9 cellular contexts compared by ENCODE assay signal in the genomic region with DNA sequence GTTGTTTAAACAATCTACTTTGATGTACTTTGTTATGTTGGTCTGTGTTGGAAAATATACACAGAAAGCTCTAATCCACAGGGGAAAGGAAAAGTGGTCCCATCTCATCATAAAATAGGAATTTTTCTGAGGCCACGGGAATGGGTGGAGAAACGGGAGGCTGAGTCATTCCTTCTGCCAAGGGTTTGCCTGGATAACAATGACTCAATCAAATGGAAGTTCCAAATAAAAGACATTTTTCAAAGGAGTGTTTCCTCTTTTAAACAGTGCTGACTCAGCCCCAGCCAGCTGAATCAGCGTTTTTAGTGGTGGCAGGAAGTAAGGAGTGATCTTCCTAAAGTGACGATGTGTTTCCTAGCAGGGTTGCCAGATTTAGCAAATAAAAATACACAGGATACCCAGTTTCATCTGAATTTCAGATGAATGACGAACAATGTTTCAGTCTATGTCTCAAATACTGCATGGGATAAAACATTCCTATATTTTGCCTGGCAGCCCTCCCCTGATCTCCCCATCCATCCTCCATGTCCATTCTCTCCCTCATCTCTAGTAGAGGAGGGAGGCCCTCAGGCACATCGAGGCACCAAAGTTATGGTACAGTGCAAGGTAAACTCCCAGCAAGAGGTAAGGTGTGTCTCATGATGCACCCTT.
DNase-seq lines count a peak whose midpoint lies in the region; FAIRE-seq and TF ChIP-seq lines count a peak whose summit lies in the region.
"Had no signal": no experiment of that assay in that cellular context is flagged by ENCODE, and none has a peak within 500 bp of the region (broad histone marks: within the 10 kb centered on the region; RNA-seq: fewer than 3 reads in every experiment).

No MANE protein-coding gene starts in this region.

- peak overlapping the region; percentile 58 for H3K4me2 ChIP-seq in astrocyte (ENCODE audit: low read length)

- peaks cover 1% of the 10 kb centered on the region for H3K36me3 Mint-ChIP-seq in astrocyte (ENCODE audit: low read depth, unreplicated experiment)

- no peaks in the 10 kb centered on the region for H4K20me1 ChIP-seq in astrocyte (ENCODE audit: insufficient read depth, low read length)

- H3K79me2 ChIP-seq in astrocyte (ENCODE audit: insufficient read depth, low read length): no peaks in the 10 kb centered on the region

- TF ChIP-seq EP300 in stomach (IDR thresholded peaks at IDR 0.05): no peak

- no peak for TF ChIP-seq CTCF in AG09319 (IDR thresholded peaks at IDR 0.05; ENCODE audit: low read depth, low read length)
- TF ChIP-seq CTCF in astrocyte (IDR thresholded peaks at IDR 0.05; ENCODE audit: insufficient read depth, low read depth, low read length): no peak
- no peak for TF ChIP-seq CTCF in stomach (IDR thresholded peaks at IDR 0.05)

- no peaks in the 10 kb centered on the region for H3K9me3 Mint-ChIP-seq in astrocyte (ENCODE audit: unreplicated experiment)

- intact Hi-C loops in stomach (cut with DNase I; ENCODE audit: low total_unique reads): no loop called here

- no peak for TF ChIP-seq POLR2A in stomach (IDR thresholded peaks at IDR 0.05)

- peak overlapping the region; percentile 57 for H3K9ac ChIP-seq in astrocyte (ENCODE audit: low read length)

- H3K27ac ChIP-seq in astrocyte (ENCODE audit: low read depth, low read length): peak overlapping the region; percentile 89
- peak overlapping the region in 3 of 5 donors; percentile 48 to 66 (median 51) for H3K27ac ChIP-seq in stomach
- H3K27ac ChIP-seq: cardiac muscle cell had no signal

- H3K4me3 Mint-ChIP-seq in astrocyte (ENCODE audit: unreplicated experiment): no peak overlapping the region

- FAIRE-seq in astrocyte (lab: Jason Lieb, UNC): peak; percentile 95

- peaks cover 4% of the 10 kb centered on the region for H3K27me3 Mint-ChIP-seq in astrocyte (ENCODE audit: low read depth, unreplicated experiment)

- H3K27me3 ChIP-seq in astrocyte (ENCODE audit: insufficient read depth, low read length): no peaks in the 10 kb centered on the region
- H3K27me3 ChIP-seq in stomach: no peaks in the 10 kb centered on the region
- H3K27me3 ChIP-seq: cardiac muscle cell had no signal

- DNase-seq in AG09319 (ENCODE audit: extremely low read depth, low read depth) (peak; percentile 80), HPDE6-E6E7 (ENCODE audit: extremely low spot score) (peak; percentile 73), astrocyte (ENCODE audit: low read depth) (peak; percentile 95), inferior parietal cortex (ENCODE audit: extremely low spot score) (peak; percentile 63), stomach (peak; percentile 66), SK-N-DZ (ENCODE audit: low spot score) (no peak), NAMALWA (ENCODE audit: low spot score) (no peak), KG1 (lab: John Stamatoyannopoulos, UW) (no peak)

- H3K4me1 ChIP-seq in astrocyte (ENCODE audit: insufficient read depth, low read length): peaks cover 23% of the 10 kb centered on the region
- H3K4me1 ChIP-seq in stomach: peaks cover 0 to 78% (median 53%) of the 10 kb centered on the region in 4 donors

- H3K36me3 ChIP-seq in astrocyte (ENCODE audit: insufficient read depth, low read length) (no peaks in the 10 kb centered on the region), stomach (no peaks in the 10 kb centered on the region)
- H3K36me3 ChIP-seq: cardiac muscle cell had no signal

- H3K4me1 Mint-ChIP-seq in astrocyte (ENCODE audit: low read depth, unreplicated experiment): peaks cover 38% of the 10 kb centered on the region

- peak overlapping the region; percentile 80 for H3K27ac Mint-ChIP-seq in astrocyte (ENCODE audit: unreplicated experiment)

- H2AFZ ChIP-seq in astrocyte (ENCODE audit: low read depth, low read length): peak overlapping the region; percentile 29

- 40 to 44% (median 41%) methylated on average over 6 of the region's 6 CpGs for WGBS in stomach, 5 donors

- H3K9me3 ChIP-seq in astrocyte (ENCODE audit: insufficient read depth, low read depth, low read length) (no peaks in the 10 kb centered on the region), stomach (no peaks in the 10 kb centered on the region)

- H3K4me3 ChIP-seq in astrocyte (ENCODE audit: insufficient read depth, low read depth, low read length) (no peak overlapping the region), stomach (no peak overlapping the region)
- H3K4me3 ChIP-seq: cardiac muscle cell had no signal

Comparison
In these comparisons a context has a peak if more than half of its experiments do, and no peak if none do; other contexts are left out.
1. DNase-seq: peak in AG09319 (single experiment), HPDE6-E6E7 (single experiment), astrocyte (single experiment), inferior parietal cortex (single experiment) and stomach (single experiment); none in SK-N-DZ (single experiment), NAMALWA (single experiment) and KG1 (single experiment).